ENCODE assay signal across 30 cellular contexts in the genomic region with DNA sequence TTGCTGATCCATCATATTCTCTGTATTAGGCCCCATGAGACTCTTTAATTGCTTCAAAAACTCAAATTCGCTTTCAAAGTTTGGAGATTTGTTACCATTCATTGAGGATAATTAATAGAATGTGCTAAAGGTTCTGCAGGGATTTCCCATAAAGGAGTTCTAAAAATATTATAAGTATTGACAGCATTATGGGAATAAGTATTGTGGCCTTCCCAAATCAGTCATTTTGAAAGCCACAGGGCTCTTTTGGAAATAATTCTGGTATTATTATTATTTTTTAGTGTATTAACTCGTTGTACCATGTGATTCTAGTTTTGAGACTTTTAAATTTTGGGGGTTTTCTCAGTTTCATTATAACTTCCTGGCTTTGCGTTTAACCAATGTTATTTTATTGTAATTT.
"Had no signal": no experiment of that assay in that cellular context is flagged by ENCODE, and none has a peak within 500 bp of the region (broad histone marks: within the 10 kb centered on the region; RNA-seq: fewer than 3 reads in every experiment).

No MANE protein-coding gene starts in this region.

- DNase-seq: activated B cell treated with CpG ODN at 0.5 μM for 24 hours; activated CD4-positive, alpha-beta memory T cell treated with anti-CD3 and anti-CD28 coated beads for 36 hours; activated CD4-positive, alpha-beta T cell treated with anti-CD3 and anti-CD28 coated beads for 4 hours; activated CD4-positive, alpha-beta T cell treated with anti-CD3 and anti-CD28 coated beads, Interleukin-2, amount 10 ng/mL, durations not matched to agents 24 days and 14 days; activated CD4-positive, alpha-beta T cell treated with anti-CD3 and anti-CD28 coated beads, Interleukin-2, amount 50 U/mL, for 1 hour; activated CD4-positive, alpha-beta T cell treated with anti-CD3 and anti-CD28 coated beads, Interleukin-2, amount 50 U/mL, for 4 hours; activated CD4-positive, CD25-positive, alpha-beta regulatory T cell treated with anti-CD3 and anti-CD28 coated beads, Interleukin-2, amount 50 U/mL, for 72 hours; activated CD8-positive, alpha-beta memory T cell treated with anti-CD3 and anti-CD28 coated beads, Interleukin-2, amount 50 U/mL, for 4 hours; activated CD8-positive, alpha-beta T cell treated with anti-CD3 and anti-CD28 coated beads for 36 hours; activated effector memory CD4-positive, alpha-beta T cell treated with anti-CD3 and anti-CD28 coated beads, Interleukin-2, amount 50 U/mL, for 16 hours; activated gamma-delta T cell treated with Interleukin-2 at 50 U/mL for 16 hours; activated naive CD4-positive, alpha-beta T cell; activated naive CD4-positive, alpha-beta T cell treated with anti-CD3 and anti-CD28 coated beads for 36 hours; activated naive CD4-positive, alpha-beta T cell treated with anti-CD3 and anti-CD28 coated beads, Interleukin-2, amount 50 U/mL, for 16 hours; activated naive CD8-positive, alpha-beta T cell treated with anti-CD3 and anti-CD28 coated beads for 36 hours; activated T-cell treated with anti-CD3 and anti-CD28 coated beads for 4 hours; activated T-cell treated with anti-CD3 and anti-CD28 coated beads, Interleukin-2, amount 50 U/mL, for 1 hour; activated T-cell treated with anti-CD3 and anti-CD28 coated beads, Interleukin-2, amount 50 U/mL, for 4 hours; activated T-cell treated with anti-CD3 and anti-CD28 coated beads, Interleukin-2, amount 50 U/mL, for 72 hours; adrenal gland; amniotic stem cell; aorta; cerebellar nuclear complex; T-helper 1 cell; T-helper 2 cell; T-helper 9 cell had no signal

- ATAC-seq: activated CD8-positive, alpha-beta T cell treated with anti-CD3 and anti-CD28 coated beads for 36 hours; activated naive CD4-positive, alpha-beta T cell treated with anti-CD3 and anti-CD28 coated beads, Interleukin-2, amount 50 U/mL, for 72 hours; activated T-cell treated with anti-CD3 and anti-CD28 coated beads, Interleukin-2, amount 50 U/mL, for 4 hours; activated T-cell treated with anti-CD3 and anti-CD28 coated beads, Interleukin-2, amount 50 U/mL, for 72 hours; activated T-helper 17 cell treated with anti-CD3 and anti-CD28 coated beads, Interleukin-2, amount 50 U/mL, for 72 hours had no signal

- H3K27ac ChIP-seq: adrenal gland, cardiac muscle cell, VCaP had no signal

- H3K36me3 ChIP-seq: adrenal gland, cardiac muscle cell had no signal

- H3K9me3 ChIP-seq: adrenal gland had no signal

- H3K4me3 ChIP-seq: adrenal gland, cardiac muscle cell had no signal

- H3K27me3 ChIP-seq: adrenal gland, cardiac muscle cell had no signal
